ENCODE assay signal across 1 cellular context in the genomic region with DNA sequence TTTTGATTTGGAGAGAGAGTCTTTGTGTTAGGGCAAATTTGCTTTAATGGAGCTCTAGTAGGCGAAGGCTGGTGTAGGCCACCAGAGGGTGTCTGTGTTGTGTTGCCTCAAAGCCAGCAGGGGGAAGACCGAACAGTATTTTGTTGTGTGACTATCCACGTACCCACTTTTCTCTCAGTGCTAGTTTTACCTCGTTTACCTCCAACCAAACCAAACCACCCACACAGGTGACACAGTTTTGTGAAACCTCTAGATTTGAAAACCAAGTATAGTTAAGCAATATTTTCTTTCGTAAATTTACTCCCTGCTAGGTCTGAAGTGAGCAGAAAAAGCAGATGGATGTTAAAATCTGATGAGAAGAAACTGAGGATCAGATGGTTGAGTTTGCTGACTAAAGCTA.
TF ChIP-seq lines count a peak whose summit lies in the region.

No MANE protein-coding gene starts in this region.

TF ChIP-seq in IMR-90, 13 proteins besides CTCF, POLR2A, EP300 and RAD21:
- TF ChIP-seq MXI1 (IDR thresholded peaks at IDR 0.05; ENCODE audit: borderline replicate concordance, low read depth, low read length) = no peak
- peak; percentile 91 for TF ChIP-seq SMC3 (IDR thresholded peaks at IDR 0.05; ENCODE audit: low read depth, low read length)
